Comparison of ENCODE assay signal across 8 cellular contexts in genomic region chrX:151680805-151681204, GRCh38. TPM values are rescaled to one million over a fixed set of nuclear protein-coding genes. Genes with fewer than 3 reads are reported as not detected.
DNase-seq lines count a peak whose midpoint lies in the region; ATAC-seq and TF ChIP-seq lines count a peak whose summit lies in the region.

No MANE protein-coding gene starts in this region.

- H3K27me3 ChIP-seq in HAP-1 (ENCODE audit: low read depth) (no peaks in the 10 kb centered on the region), osteoblast (ENCODE audit: insufficient read depth, low read length) (no peaks in the 10 kb centered on the region), aorta (ENCODE audit: control insufficient read depth in 1 of 2, insufficient read depth in 2 of 2, low read length in 1 of 2) (no peaks in the 10 kb centered on the region)

- no peaks in the 10 kb centered on the region for H3K36me3 ChIP-seq in HAP-1 (replicated peaks)
- H3K36me3 ChIP-seq in osteoblast (ENCODE audit: insufficient read depth, low read length): no peaks in the 10 kb centered on the region
- no peaks in the 10 kb centered on the region for H3K36me3 ChIP-seq in aorta (ENCODE audit: control insufficient read depth in 1 of 2, insufficient read depth in 2 of 2, low read length in 1 of 2)

- in situ Hi-C loops in HAP-1 (cut with MboI; ENCODE audit: low sequenced_read_pairs): loop anchor here (5.0 to 25.0 kb wide), 3 partner anchors 319 to 919 kb away; no protein-coding TSS in a partner anchor

- H3K27ac ChIP-seq in osteoblast (ENCODE audit: low read depth, low read length) (no peak overlapping the region), aorta (ENCODE audit: low read depth in 1 of 2, low read length in 2 of 2) (no peak overlapping the region)

- no peak overlapping the region for H3K4me2 ChIP-seq in osteoblast (ENCODE audit: insufficient read depth, low read length)

- H3K4me1 ChIP-seq in HAP-1 (no peaks in the 10 kb centered on the region), osteoblast (ENCODE audit: insufficient read depth, low read length) (no peaks in the 10 kb centered on the region), aorta (ENCODE audit: control insufficient read depth in 1 of 2, insufficient read depth in 2 of 2, low read length in 2 of 2) (no peaks in the 10 kb centered on the region)

- H3K9me3 ChIP-seq in HAP-1 (no peaks in the 10 kb centered on the region), osteoblast (ENCODE audit: low read depth, low read length) (no peaks in the 10 kb centered on the region), aorta (ENCODE audit: control insufficient read depth, low read length) (no peaks in the 10 kb centered on the region)

- no peak overlapping the region for H3K27ac Mint-ChIP-seq in activated CD4-positive, alpha-beta memory T cell treated with anti-CD3 and anti-CD28 coated beads, Interleukin-2, amount 10 ng/mL, durations not matched to agents 7 days and 5 days

- POLR2A ChIA-PET in activated CD4-positive, alpha-beta memory T cell treated with anti-CD3 and anti-CD28 coated beads, Interleukin-2, amount 10 ng/mL, durations not matched to agents 7 days and 5 days (lab: Charles Lee): no interaction called here

- H3K9me3 Mint-ChIP-seq in activated CD4-positive, alpha-beta memory T cell treated with anti-CD3 and anti-CD28 coated beads, Interleukin-2, amount 10 ng/mL, durations not matched to agents 7 days and 5 days: no peaks in the 10 kb centered on the region

- H2AFZ ChIP-seq in osteoblast (ENCODE audit: low read length): no peak overlapping the region

- H3K4me1 Mint-ChIP-seq in activated CD4-positive, alpha-beta memory T cell treated with anti-CD3 and anti-CD28 coated beads, Interleukin-2, amount 10 ng/mL, durations not matched to agents 7 days and 5 days: peaks cover 6% of the 10 kb centered on the region

- intact Hi-C loops in aorta (cut with DNase I): loop anchor here in 1 of 2 donors (5.0 kb wide), 1 partner anchor 49 kb away; no protein-coding TSS in a partner anchor

- H3K4me3 Mint-ChIP-seq in activated CD4-positive, alpha-beta memory T cell treated with anti-CD3 and anti-CD28 coated beads, Interleukin-2, amount 10 ng/mL, durations not matched to agents 7 days and 5 days: no peak overlapping the region

- H3K36me3 Mint-ChIP-seq in activated CD4-positive, alpha-beta memory T cell treated with anti-CD3 and anti-CD28 coated beads, Interleukin-2, amount 10 ng/mL, durations not matched to agents 7 days and 5 days (ENCODE audit: low read depth): no peaks in the 10 kb centered on the region

- H3K4me3 ChIP-seq in HAP-1: no peak overlapping the region
- no peak overlapping the region for H3K4me3 ChIP-seq in epithelial cell of esophagus (ENCODE audit: low read length)
- H3K4me3 ChIP-seq in osteoblast (ENCODE audit: insufficient read depth, low read length): no peak overlapping the region
- H3K4me3 ChIP-seq in aorta (ENCODE audit: low read length in 2 of 2): no peak overlapping the region

- peaks cover 8% of the 10 kb centered on the region for H3K27me3 Mint-ChIP-seq in activated CD4-positive, alpha-beta memory T cell treated with anti-CD3 and anti-CD28 coated beads, Interleukin-2, amount 10 ng/mL, durations not matched to agents 7 days and 5 days

- 29 to 49% methylated on average over 4 of the region's 4 CpGs for WGBS in aorta, 2 donors

- peak; percentile 45 for TF ChIP-seq CTCF in epithelial cell of esophagus (IDR thresholded peaks at IDR 0.05; ENCODE audit: insufficient read depth, low read depth, low read length, missing control alignments)
- peak; percentile 39 for TF ChIP-seq CTCF in osteoblast (IDR thresholded peaks at IDR 0.05; ENCODE audit: extremely low read depth, low read depth, low read length)

- CTCF ChIA-PET in activated CD4-positive, alpha-beta memory T cell treated with anti-CD3 and anti-CD28 coated beads, Interleukin-2, amount 10 ng/mL, durations not matched to agents 7 days and 5 days (lab: Charles Lee): interaction anchor here (0.9 to 1.4 kb wide), 3 partner anchors 175 to 908 kb away, joined by 3 to 5 read pairs (median 4); no protein-coding TSS in a partner anchor

- no peaks in the 10 kb centered on the region for H4K20me1 ChIP-seq in osteoblast (ENCODE audit: insufficient read depth, low read length)

- no peaks in the 10 kb centered on the region for H3K79me2 ChIP-seq in osteoblast (ENCODE audit: insufficient read depth, low read length)

- no peak for ATAC-seq in aorta (ENCODE audit: low FRiP score)

- peak; percentile 11 to 26 for DNase-seq in NCI-H2081 (lab: John Stamatoyannopoulos, UW)
- no peak for DNase-seq in NCI-H2081 treated with DMSO at 0.1 percent for 48 hours (lab: John Stamatoyannopoulos, UW)
- peak; percentile 17 to 87 for DNase-seq in HAP-1 (ENCODE audit: low spot score in 2 of 2)
- DNase-seq in NCI-H1930 (lab: John Stamatoyannopoulos, UW): peak; percentile 16 to 20
- peak; percentile 53 for DNase-seq in activated CD4-positive, alpha-beta memory T cell treated with anti-CD3 and anti-CD28 coated beads, Interleukin-2, amount 10 ng/mL, durations not matched to agents 7 days and 5 days
- peak; percentile 48 for DNase-seq in epithelial cell of esophagus (ENCODE audit: low read depth)
- DNase-seq in osteoblast (ENCODE audit: insufficient read length, low spot score, missing footprints): no peak
- no peak for DNase-seq in aorta

RNA-seq across cellular contexts. Expression of gene PRRG3, which starts 14.5 kb away (rescaled TPM):
- not detected for total RNA-seq in activated CD4-positive, alpha-beta memory T cell treated with anti-CD3 and anti-CD28 coated beads, Interleukin-2, amount 10 ng/mL, durations not matched to agents 7 days and 5 days
- total RNA-seq in osteoblast (under 0.01 TPM in 1 of 2 replicates, not detected in the other), aorta (1 to 10 TPM in 1 of 2 donors, under 1 TPM in 1; 0.49 to 2.8 TPM)
- polyA plus RNA-seq in aorta: not detected

RNA-seq across cellular contexts. Expression of gene FATE1, which starts 35.0 kb away (rescaled TPM):
- total RNA-seq in activated CD4-positive, alpha-beta memory T cell treated with anti-CD3 and anti-CD28 coated beads, Interleukin-2, amount 10 ng/mL, durations not matched to agents 7 days and 5 days: not detected
- total RNA-seq in osteoblast: not detected in 2 replicates
- total RNA-seq in aorta: not detected
- not detected for polyA plus RNA-seq in aorta

RNA-seq across cellular contexts. Expression of gene CNGA2, which starts 53.7 kb away (rescaled TPM):
- not detected for total RNA-seq in activated CD4-positive, alpha-beta memory T cell treated with anti-CD3 and anti-CD28 coated beads, Interleukin-2, amount 10 ng/mL, durations not matched to agents 7 days and 5 days
- total RNA-seq in osteoblast (not detected in 2 replicates), aorta (not detected)
- not detected for polyA plus RNA-seq in aorta

Comparison
In these comparisons a context has a peak if more than half of its experiments do, and no peak if none do; other contexts are left out.
1. DNase-seq: peak in NCI-H2081 (2 of 2), HAP-1 (2 of 2), NCI-H1930 (2 of 2), activated CD4-positive, alpha-beta memory T cell treated with anti-CD3 and anti-CD28 coated beads, Interleukin-2, amount 10 ng/mL, durations not matched to agents 7 days and 5 days (single experiment) and epithelial cell of esophagus (single experiment); none in NCI-H2081 treated with DMSO at 0.1 percent for 48 hours (single experiment), osteoblast (single experiment) and aorta (0 of 2).